ENCODE assay signal across 30 cellular contexts in the genomic region with DNA sequence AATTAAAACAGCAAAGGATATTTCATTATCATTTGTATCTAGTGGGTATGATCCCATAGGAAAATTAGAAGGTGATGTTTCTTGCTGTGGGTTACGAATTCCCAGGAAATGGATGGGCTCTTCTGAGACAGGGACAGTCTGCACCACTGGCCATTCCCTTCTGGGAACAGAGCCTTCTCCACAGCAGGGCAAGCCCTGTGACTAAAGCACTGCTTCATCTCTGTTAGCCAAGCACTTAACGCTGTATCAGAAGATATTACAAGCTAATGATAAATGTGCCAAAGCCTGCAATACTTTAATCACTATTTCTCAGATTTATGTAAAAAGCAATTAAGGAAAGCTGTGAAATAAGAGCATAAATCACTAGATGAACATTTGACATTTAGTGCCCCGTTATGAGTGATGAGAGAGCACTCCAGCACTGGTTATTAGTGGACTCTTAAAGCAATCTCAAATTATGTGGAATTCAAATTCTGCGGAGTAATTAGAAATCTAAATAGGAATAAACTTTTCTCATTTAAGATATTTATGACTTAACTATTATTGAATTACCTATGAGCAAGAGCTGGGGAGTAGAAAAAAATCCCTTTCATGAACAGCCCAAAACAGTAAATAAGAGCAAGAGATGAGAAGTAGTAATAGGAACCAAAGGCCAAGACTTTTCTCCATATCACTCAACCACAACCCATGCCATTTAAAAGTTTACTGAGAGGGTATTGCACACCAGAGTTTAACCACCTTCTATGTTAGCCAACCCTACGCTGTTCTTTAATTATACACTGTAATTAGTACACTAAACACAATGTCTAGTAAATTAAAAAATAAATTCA. TPM values are rescaled to one million over a fixed set of nuclear protein-coding genes. Genes with fewer than 3 reads are reported as not detected.
"Had no signal": no experiment of that assay in that cellular context is flagged by ENCODE, and none has a peak within 500 bp of the region (broad histone marks: within the 10 kb centered on the region; RNA-seq: fewer than 3 reads in every experiment).

No MANE protein-coding gene starts in this region.

- H3K4me1 Mint-ChIP-seq: central memory CD8-positive, alpha-beta T cell had no signal

- H3K4me3 Mint-ChIP-seq: activated CD4-positive, alpha-beta T cell treated with anti-CD3 and anti-CD28 coated beads for 36 hours; activated naive CD8-positive, alpha-beta T cell; central memory CD8-positive, alpha-beta T cell; natural killer cell treated with Interleukin-12 subunit alpha and Interleukin-12 subunit beta and Interleukin-15 and Interleukin-18, amount 100 ng/mL, for 72 hours had no signal

- H3K36me3 Mint-ChIP-seq: activated naive CD8-positive, alpha-beta T cell; natural killer cell treated with Interleukin-12 subunit alpha and Interleukin-12 subunit beta and Interleukin-15 and Interleukin-18, amount 100 ng/mL, for 72 hours had no signal

- H3K27ac Mint-ChIP-seq: activated CD4-positive, alpha-beta T cell treated with anti-CD3 and anti-CD28 coated beads for 36 hours; activated naive CD8-positive, alpha-beta T cell; natural killer cell treated with Interleukin-12 subunit alpha and Interleukin-12 subunit beta and Interleukin-15 and Interleukin-18, amount 100 ng/mL, for 72 hours had no signal

- H3K9me3 Mint-ChIP-seq: central memory CD8-positive, alpha-beta T cell; natural killer cell treated with Interleukin-12 subunit alpha and Interleukin-12 subunit beta and Interleukin-15 and Interleukin-18, amount 100 ng/mL, for 72 hours had no signal

- ATAC-seq: activated CD4-positive, alpha-beta T cell treated with anti-CD3 and anti-CD28 coated beads for 36 hours; foreskin keratinocyte; left lobe of liver; mucosa of descending colon; natural killer cell treated with Interleukin-12 subunit alpha and Interleukin-12 subunit beta and Interleukin-15 and Interleukin-18, amount 100 ng/mL, for 72 hours; right lobe of liver; stimulated activated naive CD8-positive, alpha-beta T cell treated with anti-CD3 and anti-CD28 coated beads, Interleukin-15, Interleukin-2, amounts not matched to agents 100 U/mL and 50 U/mL, for 24 hours had no signal

- DNase-seq: activated CD4-positive, alpha-beta T cell treated with anti-CD3 and anti-CD28 coated beads for 36 hours; activated CD4-positive, CD25-positive, alpha-beta regulatory T cell; activated effector memory CD4-positive, alpha-beta T cell treated with Interleukin-2 at 50 U/mL for 16 hours; activated naive CD4-positive, alpha-beta T cell treated with Interleukin-2 at 50 U/mL for 16 hours; activated T-cell treated with anti-CD3 and anti-CD28 coated beads for 4 hours; anterior cingulate cortex; dermis blood vessel endothelial cell; effector CD4-positive, alpha-beta T cell; foreskin keratinocyte; heart right ventricle; mucosa of descending colon; posterior cingulate gyrus; right lobe of liver; stimulated activated CD4-positive, alpha-beta T cell treated with anti-CD3 and anti-CD28 coated beads, Interleukin-2, amount 100 ng/mL, for 48 hours; stimulated activated naive CD8-positive, alpha-beta T cell treated with anti-CD3 and anti-CD28 coated beads, Interleukin-15, Interleukin-2, amounts not matched to agents 100 U/mL and 50 U/mL, for 24 hours; testis; transverse colon had no signal

RNA-seq across cellular contexts. Expression of a gene that starts 49.2 kb away (rescaled TPM):
- total RNA-seq: activated CD4-positive, alpha-beta T cell treated with anti-CD3 and anti-CD28 coated beads for 36 hours; bronchial epithelial cell; dermis blood vessel endothelial cell; esophagus muscularis mucosa; foreskin keratinocyte; glomerular endothelial cell; heart right ventricle; kidney epithelial cell; left lobe of liver; lung; mesenteric fat pad; mucosa of descending colon; myocyte; natural killer cell treated with Interleukin-12 subunit alpha and Interleukin-12 subunit beta and Interleukin-15 and Interleukin-18, amount 100 ng/mL, for 72 hours; omental fat pad; right lobe of liver; skeletal muscle tissue; transverse colon had no signal

RNA-seq across cellular contexts. Expression of a gene that starts 50.4 kb away (rescaled TPM):
- total RNA-seq: dermis blood vessel endothelial cell, mesenteric fat pad had no signal
